Comparison of ENCODE assay signal across 1 cellular context in genomic region chr1:175824079-175824478, GRCh38.
TF ChIP-seq lines count a peak whose summit lies in the region.

No MANE protein-coding gene starts in this region.

TF ChIP-seq in HepG2, 621 proteins besides CTCF, POLR2A, EP300 and RAD21 (continued from another document):
- TF ChIP-seq ZNF691 (CRISPR knock-in tag; IDR thresholded peaks at IDR 0.05; ENCODE audit: borderline replicate concordance, low read depth) (no peak), ZNF225 (CRISPR knock-in tag; IDR thresholded peaks at IDR 0.05) (no peak), RBAK (CRISPR knock-in tag; IDR thresholded peaks at IDR 0.05) (no peak), MEIS1 (CRISPR knock-in tag; IDR thresholded peaks at IDR 0.05; ENCODE audit: borderline replicate concordance) (no peak), UBTF (CRISPR knock-in tag; IDR thresholded peaks at IDR 0.05) (no peak), THAP8 (CRISPR knock-in tag; IDR thresholded peaks at IDR 0.05; ENCODE audit: borderline replicate concordance) (no peak), ZSCAN31 (CRISPR knock-in tag; IDR thresholded peaks at IDR 0.05; ENCODE audit: low read depth) (no peak), NFATC3 (CRISPR knock-in tag; IDR thresholded peaks at IDR 0.05) (no peak), ZNF619 (CRISPR knock-in tag; IDR thresholded peaks at IDR 0.05) (no peak)
